In the genomic region with DNA sequence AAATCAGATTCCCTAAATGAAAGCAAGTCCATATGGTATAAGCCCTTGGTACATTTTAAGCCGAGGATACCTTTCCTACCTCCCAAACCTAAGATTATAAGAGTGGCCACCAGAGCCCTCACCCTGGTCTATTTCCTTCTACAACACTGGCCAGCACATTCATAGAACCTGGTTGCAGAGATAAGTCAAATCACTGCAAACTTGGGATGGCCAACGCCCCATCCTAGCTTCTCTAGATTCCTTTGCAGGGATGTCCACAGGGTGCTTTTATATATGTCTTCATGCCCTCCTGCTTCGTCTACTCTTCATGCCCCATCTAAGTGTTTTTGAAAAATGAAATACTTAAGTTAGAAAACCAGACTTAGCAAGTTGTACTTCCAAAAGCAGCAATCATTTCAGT, we compare ENCODE assay signal across 10 cellular contexts. TPM values are rescaled to one million over a fixed set of nuclear protein-coding genes. Genes with fewer than 3 reads are reported as not detected.
"Had no signal": no experiment of that assay in that cellular context is flagged by ENCODE, and none has a peak within 500 bp of the region (broad histone marks: within the 10 kb centered on the region; RNA-seq: fewer than 3 reads in every experiment).

No MANE protein-coding gene starts in this region.

- H3K27me3 ChIP-seq: brain microvascular endothelial cell, esophagus squamous epithelium, right atrium auricular region had no signal

- H3K36me3 ChIP-seq: brain microvascular endothelial cell, right atrium auricular region had no signal

- H3K9me3 ChIP-seq: esophagus squamous epithelium, right atrium auricular region had no signal

- H3K27ac ChIP-seq: brain microvascular endothelial cell had no signal

- ATAC-seq: stimulated activated memory B cell treated with anti-CD40 and anti-IgM and Interleukin-4, amounts not matched to agents 10 μg/mL and 1 μg/mL and 100 μg/mL, for 72 hours had no signal

- H3K4me3 ChIP-seq: esophagus squamous epithelium, right atrium auricular region had no signal

- DNase-seq: activated CD4-positive, alpha-beta T cell treated with anti-CD3 and anti-CD28 coated beads, Interleukin-2, amount 10 ng/mL, durations not matched to agents 24 days and 14 days; amygdala; brain microvascular endothelial cell; esophagus squamous epithelium; foreskin fibroblast; substantia nigra; T-helper 1 cell had no signal

RNA-seq across cellular contexts. Expression of a gene that starts 41.8 kb away (rescaled TPM):
- total RNA-seq: activated CD8-positive, alpha-beta memory T cell treated with anti-CD3 and anti-CD28 coated beads for 36 hours had no signal
